Comparison of ENCODE assay signal across 6 cellular contexts in genomic region chr6:76135481-76135880, GRCh38.
"Had no signal": no experiment of that assay in that cellular context is flagged by ENCODE, and none has a peak within 500 bp of the region (broad histone marks: within the 10 kb centered on the region; RNA-seq: fewer than 3 reads in every experiment).

No MANE protein-coding gene starts in this region.

- H3K27ac ChIP-seq: HL-60 had no signal

- ATAC-seq: HepG2, K562 had no signal

- FAIRE-seq: HepG2, HTR-8/SVneo, K562 had no signal

- H3K4me3 ChIP-seq: K562 had no signal

- DNase-seq: IMR-90, KBM-7 had no signal
